ENCODE assay signal across 9 cellular contexts in genomic region chr6:155268088-155268867, GRCh38. TPM values are rescaled to one million over a fixed set of nuclear protein-coding genes. Genes with fewer than 3 reads are reported as not detected.
DNase-seq lines count a peak whose midpoint lies in the region; ATAC-seq and TF ChIP-seq lines count a peak whose summit lies in the region.
"Not testable (repeated sequence)": the region's sequence is repeated elsewhere in the genome, so short reads cannot be mapped to it uniquely, and the experiment has no call there.
"Had no signal": no experiment of that assay in that cellular context is flagged by ENCODE, and none has a peak within 500 bp of the region (broad histone marks: within the 10 kb centered on the region; RNA-seq: fewer than 3 reads in every experiment).

No MANE protein-coding gene starts in this region.

- TF ChIP-seq CTCF in BJ (IDR thresholded peaks at IDR 0.05; ENCODE audit: insufficient read depth, low read depth, low read length) = peak; percentile 60
- peak; percentile 53 for TF ChIP-seq CTCF in IMR-90 (conservative IDR thresholded peaks at IDR 0.05; ENCODE audit: low read depth, low read length)
- TF ChIP-seq CTCF in OCI-LY3 (IDR thresholded peaks at IDR 0.05; ENCODE audit: low read depth, low read length) = peak; percentile 48
- peak; percentile 80 for TF ChIP-seq CTCF in retinal pigment epithelial cell (conservative IDR thresholded peaks at IDR 0.05; ENCODE audit: low read depth, low read length)

- not testable (repeated sequence) for H2BK120ac ChIP-seq in IMR-90 (ENCODE audit: low read depth, low read length)

- H3K4me1 Mint-ChIP-seq in activated CD4-positive, alpha-beta T cell treated with anti-CD3 and anti-CD28 coated beads for 36 hours = peaks cover 12% of the 10 kb centered on the region

- H3K79me1 ChIP-seq in IMR-90 (ENCODE audit: low read depth in 1 of 2, low read length in 2 of 2) = peaks cover 18 to 44% of the 10 kb centered on the region in 2 experiments; a peak in 3 of 4 replicates

- POLR2A ChIA-PET in BJ (lab: Charles Lee); IMR-90 (lab: Charles Lee; ENCODE audit: unreplicated experiment); activated CD4-positive, alpha-beta T cell treated with anti-CD3 and anti-CD28 coated beads for 36 hours (lab: Charles Lee): not testable (repeated sequence)

- not testable (repeated sequence) for H3K14ac ChIP-seq in IMR-90 (replicated peaks; ENCODE audit: low read depth, low read length)

- DNase-seq in BJ (ENCODE audit: low read depth); retinal pigment epithelial cell (ENCODE audit: low read depth): not testable (repeated sequence)
- DNase-seq in IMR-90 = peak; percentile 51
- peak; percentile 19 for DNase-seq in activated CD4-positive, alpha-beta T cell treated with anti-CD3 and anti-CD28 coated beads for 36 hours

- not testable (repeated sequence) for H3K4me3 ChIP-seq in BJ (ENCODE audit: low read depth, low read length); IMR-90 (ENCODE audit: insufficient read depth, low read depth, low read length); OCI-LY3 (ENCODE audit: low read length); ectodermal cell (ENCODE audit: insufficient read depth, low read depth, low read length); iPS-20b (ENCODE audit: low read length); retinal pigment epithelial cell (ENCODE audit: low read length)

- H4K5ac ChIP-seq in IMR-90 (ENCODE audit: low read depth, low read length) = not testable (repeated sequence)

- intact Hi-C loops in IMR-90 (cut with micrococcal nuclease) = not testable (repeated sequence)
- intact Hi-C loops in activated CD4-positive, alpha-beta T cell treated with anti-CD3 and anti-CD28 coated beads for 36 hours (cut with DNase I, micrococcal nuclease) = loop anchor here (1.0 to 10.0 kb wide), 3 partner anchors 91 to 583 kb away; no protein-coding TSS in a partner anchor

- H3K4me3 Mint-ChIP-seq in activated CD4-positive, alpha-beta T cell treated with anti-CD3 and anti-CD28 coated beads for 36 hours = not testable (repeated sequence)

- dilution Hi-C loops in IMR-90 (cut with HindIII; ENCODE audit: low sequenced_read_pairs, unreplicated experiment) = not testable (repeated sequence)

- TF ChIP-seq POLR2A in IMR-90 (IDR thresholded peaks at IDR 0.05; ENCODE audit: low read depth, low read length) = not testable (repeated sequence)

- H2AK5ac ChIP-seq in IMR-90 (ENCODE audit: low read depth, low read length) = not testable (repeated sequence)

- H3K4ac ChIP-seq in IMR-90 (ENCODE audit: low read depth, low read length) = not testable (repeated sequence)

- CTCF ChIA-PET in BJ (lab: Yijun Ruan, JAX) (interaction anchor here (0.5 to 1.6 kb wide), 6 partner anchors 9 to 340 kb away, joined by 4 to 6 read pairs (median 4); no protein-coding TSS in a partner anchor), IMR-90 (lab: Yijun Ruan, JAX) (interaction anchor here (1.9 kb wide), 1 partner anchor 90 kb away, joined by 5 read pairs; no protein-coding TSS in a partner anchor)
- CTCF ChIA-PET in activated CD4-positive, alpha-beta T cell treated with anti-CD3 and anti-CD28 coated beads for 36 hours (lab: Charles Lee) = interaction anchor here (0.6 to 3.3 kb wide), 14 partner anchors 9 to 594 kb away, joined by 3 to 16 read pairs (median 4); no protein-coding TSS in a partner anchor

- H2AK9ac ChIP-seq in IMR-90 (replicated peaks; ENCODE audit: low read depth, low read length, poor library complexity) = not testable (repeated sequence)

- H3K4me2 ChIP-seq in IMR-90 (ENCODE audit: low read depth, low read length); OCI-LY3 (ENCODE audit: low read length): not testable (repeated sequence)

- not testable (repeated sequence) for H4K8ac ChIP-seq in IMR-90 (ENCODE audit: low read depth in 2 of 2, low read length in 2 of 2)

- not testable (repeated sequence) for H3K9me1 ChIP-seq in IMR-90 (ENCODE audit: insufficient read depth, low read length)

- not testable (repeated sequence) for H3K9ac ChIP-seq in IMR-90 (ENCODE audit: low read depth, low read length); OCI-LY3 (ENCODE audit: low read length); iPS-20b (ENCODE audit: low read depth, low read length)

- peak; percentile 58 for ATAC-seq in GM18511 (IDR thresholded peaks at IDR 0.05; ENCODE audit: unreplicated experiment)
- peak; percentile 64; the same call in 1 of the 2 replicates for ATAC-seq in IMR-90 (ENCODE audit: low read depth)
- ATAC-seq in activated CD4-positive, alpha-beta T cell treated with anti-CD3 and anti-CD28 coated beads for 36 hours = peak; percentile 51

- H3K18ac ChIP-seq in IMR-90 (ENCODE audit: low read depth, low read length) = not testable (repeated sequence)

- H3K56ac ChIP-seq in IMR-90 (ENCODE audit: extremely low read depth, insufficient read depth, low read length) = not testable (repeated sequence)

- peaks cover 31% of the 10 kb centered on the region for H3K36me3 Mint-ChIP-seq in activated CD4-positive, alpha-beta T cell treated with anti-CD3 and anti-CD28 coated beads for 36 hours (ENCODE audit: low read depth)

- BruUV-seq in IMR-90 (replicated peaks; lab: Mats Ljungman, UMichigan) = not testable (repeated sequence)

- not testable (repeated sequence) for H3K36me3 ChIP-seq in BJ (ENCODE audit: control insufficient read depth, insufficient read depth, low read length); IMR-90 (ENCODE audit: control insufficient read depth, insufficient read depth, low read length); OCI-LY3 (replicated peaks; ENCODE audit: low read depth, low read length); ectodermal cell (ENCODE audit: control insufficient read depth, insufficient read depth, low read length)
- H3K36me3 ChIP-seq in iPS-20b (ENCODE audit: insufficient read depth, low read depth, low read length) = peaks cover 51% of the 10 kb centered on the region

- not testable (repeated sequence) for H3K9me3 ChIP-seq in IMR-90 (ENCODE audit: control insufficient read depth, insufficient read depth, low read length); OCI-LY3 (ENCODE audit: insufficient read depth, low read length); ectodermal cell (ENCODE audit: control insufficient read depth, low read length); iPS-20b (ENCODE audit: insufficient read depth, low read depth, low read length)

- 90% methylated on average over 1 of the region's 5 CpGs; no CpG with 5 or more reads in 1 of the 2 experiments for WGBS in IMR-90 (ENCODE audit: extremely low coverage in 2 of 2, insufficient read length in 1 of 2), 2 experiments
- WGBS in ectodermal cell, 2 experiments = 59 to 96% methylated on average over 1 to 2 of the region's 5 CpGs

- TF ChIP-seq RAD21 in IMR-90 (IDR thresholded peaks at IDR 0.05; ENCODE audit: low read length) = peak; percentile 41

- not testable (repeated sequence) for H2BK20ac ChIP-seq in IMR-90 (ENCODE audit: low read depth, low read length)

- not testable (repeated sequence) for H3K27ac ChIP-seq in IMR-90 (ENCODE audit: insufficient read depth, low read length); OCI-LY3 (ENCODE audit: low read length)
- peak overlapping the region; percentile 61 for H3K27ac ChIP-seq in ectodermal cell (ENCODE audit: insufficient read depth, low read depth, low read length, poor library complexity, severe bottlenecking)
- H3K27ac ChIP-seq in iPS-20b (ENCODE audit: low read length) = peak overlapping the region; percentile 29

- not testable (repeated sequence) for H3K23ac ChIP-seq in IMR-90 (ENCODE audit: low read depth, low read length)

- H2BK5ac ChIP-seq in IMR-90 (ENCODE audit: low read depth, low read length, poor library complexity, severe bottlenecking) = not testable (repeated sequence)

- H3K27me3 Mint-ChIP-seq in activated CD4-positive, alpha-beta T cell treated with anti-CD3 and anti-CD28 coated beads for 36 hours = not testable (repeated sequence)

- H3K79me2 ChIP-seq in OCI-LY3 (ENCODE audit: low read length) = not testable (repeated sequence)

- H3K4me1 ChIP-seq in IMR-90 (ENCODE audit: control insufficient read depth, insufficient read depth, low read length); OCI-LY3 (ENCODE audit: low read length): not testable (repeated sequence)
- peaks cover 13% of the 10 kb centered on the region for H3K4me1 ChIP-seq in ectodermal cell (ENCODE audit: control insufficient read depth, insufficient read depth, low read length)
- peaks cover 29% of the 10 kb centered on the region for H3K4me1 ChIP-seq in iPS-20b (ENCODE audit: insufficient read depth, low read length)

- in situ Hi-C loops in IMR-90 (cut with MboI; ENCODE audit: low sequenced_read_pairs) = not testable (repeated sequence)

- H3K27me3 ChIP-seq in BJ (ENCODE audit: control insufficient read depth, insufficient read depth, low read length); IMR-90 (ENCODE audit: control insufficient read depth, insufficient read depth, low read length); OCI-LY3 (ENCODE audit: low read depth, low read length); ectodermal cell (ENCODE audit: control insufficient read depth, insufficient read depth, low read length, poor library complexity, severe bottlenecking); iPS-20b (ENCODE audit: insufficient read depth, low read length): not testable (repeated sequence)

- H3K9me3 Mint-ChIP-seq in activated CD4-positive, alpha-beta T cell treated with anti-CD3 and anti-CD28 coated beads for 36 hours (ENCODE audit: low read depth) = not testable (repeated sequence)

- H3K27ac Mint-ChIP-seq in activated CD4-positive, alpha-beta T cell treated with anti-CD3 and anti-CD28 coated beads for 36 hours = not testable (repeated sequence)

- H2BK15ac ChIP-seq in IMR-90 (ENCODE audit: low read depth, low read length) = not testable (repeated sequence)

- not testable (repeated sequence) for H4K91ac ChIP-seq in IMR-90 (ENCODE audit: insufficient read depth, low read depth, low read length)

- not testable (repeated sequence) for H2AFZ ChIP-seq in IMR-90 (replicated peaks; ENCODE audit: low read length, poor library complexity); OCI-LY3 (ENCODE audit: low read depth, low read length)

- H4K20me1 ChIP-seq in IMR-90 (ENCODE audit: insufficient read depth, low read length); OCI-LY3 (ENCODE audit: insufficient read depth, low read length): not testable (repeated sequence)

RNA-seq across cellular contexts. Expression of gene CLDN20, which starts 4.5 kb away (rescaled TPM):
- not detected in 2 replicates for polyA plus RNA-seq in BJ (2011; rRNA removed)
- not detected in 2 replicates for polyA minus RNA-seq in BJ (2011; rRNA and poly(A)+ RNA removed)
- not detected in 2 replicates for total RNA-seq in IMR-90 (2012; rRNA removed)
- polyA plus RNA-seq in IMR-90 (2012; rRNA removed) = not detected in 2 replicates
- polyA plus RNA-seq in IMR-90 (2012; cell fraction: cytosol; rRNA removed) = 0.03 TPM in 1 of 2 replicates, not detected in the other
- 0.10 TPM in 1 of 2 replicates, not detected in the other for polyA plus RNA-seq in IMR-90 (2012; cell fraction: nucleus; rRNA removed; ENCODE audit: low replicate concordance)
- total RNA-seq in activated CD4-positive, alpha-beta T cell treated with anti-CD3 and anti-CD28 coated beads for 36 hours = not detected
- polyA plus RNA-seq in ectodermal cell (2013, experiment 1 of 4) = not detected
- not detected for polyA plus RNA-seq in ectodermal cell (2013, experiment 2 of 4)
- polyA plus RNA-seq in ectodermal cell (2013, experiment 3 of 4) = not detected
- polyA plus RNA-seq in ectodermal cell (2013, experiment 4 of 4) = not detected
- polyA plus RNA-seq: IgD-negative memory B cell had no signal

RNA-seq across cellular contexts. Expression of gene TFB1M, which starts 46.0 kb away (rescaled TPM):
- polyA plus RNA-seq in BJ (2011; rRNA removed) (12.9 and 17.4 TPM in 2 replicates), IMR-90 (2012; rRNA removed) (17.5 and 18.1 TPM in 2 replicates)
- 12.0 and 14.2 TPM in 2 replicates for polyA minus RNA-seq in BJ (2011; rRNA and poly(A)+ RNA removed)
- 22.4 and 28.1 TPM in 2 replicates for total RNA-seq in IMR-90 (2012; rRNA removed)
- 6.0 and 9.4 TPM in 2 replicates for polyA plus RNA-seq in IMR-90 (2012; cell fraction: cytosol; rRNA removed)
- polyA plus RNA-seq in IMR-90 (2012; cell fraction: nucleus; rRNA removed; ENCODE audit: low replicate concordance) = 5.7 and 34.9 TPM in 2 replicates
- 10 to 100 TPM; 45.5 to 56.4 TPM for total RNA-seq in activated CD4-positive, alpha-beta T cell treated with anti-CD3 and anti-CD28 coated beads for 36 hours
- 24.7 TPM for polyA plus RNA-seq in ectodermal cell (2013, experiment 1 of 4)
- 23.5 TPM for polyA plus RNA-seq in ectodermal cell (2013, experiment 2 of 4)
- polyA plus RNA-seq in ectodermal cell (2013, experiment 3 of 4) = 21.8 TPM
- polyA plus RNA-seq in ectodermal cell (2013, experiment 4 of 4) = 21.4 TPM
